ENCODE assay signal across 8 cellular contexts in the genomic region with DNA sequence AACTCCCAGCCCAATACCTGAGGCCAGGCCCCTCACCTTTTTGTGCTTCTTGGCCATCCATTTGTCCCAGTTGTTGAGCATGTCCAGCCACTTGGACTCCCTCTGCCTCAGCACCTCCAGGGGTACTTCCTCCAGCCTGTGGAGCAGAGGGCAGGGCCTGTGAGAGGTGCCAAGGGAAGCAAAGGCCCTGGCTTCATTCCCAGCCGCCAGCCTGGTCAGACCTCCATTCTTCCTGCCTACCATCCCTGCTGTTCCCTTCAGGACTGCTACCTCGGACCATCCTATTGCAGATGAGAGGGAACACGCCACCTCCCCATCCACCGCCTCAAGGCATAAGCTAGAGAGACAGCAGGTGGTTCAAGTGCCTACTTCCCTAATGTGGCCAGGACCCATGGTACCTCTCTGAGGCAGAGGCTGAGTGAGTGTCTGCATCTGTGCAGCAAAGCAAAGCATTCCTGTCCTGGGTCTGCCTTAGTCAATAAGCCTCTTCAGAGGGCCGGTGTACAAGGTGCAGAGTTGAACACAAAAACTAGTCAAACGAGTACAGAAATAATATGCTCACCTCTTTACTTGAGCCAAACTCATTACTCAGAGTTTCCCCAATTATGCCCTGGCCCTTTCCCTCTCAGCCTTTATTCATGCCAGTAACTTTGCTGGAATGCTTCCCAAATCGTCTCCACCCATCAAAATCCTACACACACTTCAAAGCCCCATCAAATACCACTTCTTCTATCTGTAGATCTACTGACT. TPM values are rescaled to one million over a fixed set of nuclear protein-coding genes. Genes with fewer than 3 reads are reported as not detected.
DNase-seq lines count a peak whose midpoint lies in the region; ATAC-seq and TF ChIP-seq lines count a peak whose summit lies in the region.

No MANE protein-coding gene starts in this region.

- H3K9me3 Mint-ChIP-seq in CD4-positive, alpha-beta memory T cell: no peaks in the 10 kb centered on the region
- H3K9me3 Mint-ChIP-seq in chondrocyte (ENCODE audit: low read depth): no peaks in the 10 kb centered on the region
- no peaks in the 10 kb centered on the region for H3K9me3 Mint-ChIP-seq in nephron progenitor cell

- intact Hi-C loops in CD4-positive, alpha-beta memory T cell (cut with micrococcal nuclease): loop anchor here (5.0 kb wide), 2 partner anchors 53 to 988 kb away; a partner anchor contains a TSS

- peaks cover 66 to 100% (median 84%) of the 10 kb centered on the region in 4 donors for H3K4me1 Mint-ChIP-seq in CD4-positive, alpha-beta memory T cell
- H3K4me1 Mint-ChIP-seq in chondrocyte (ENCODE audit: low read depth) (peaks cover 67% of the 10 kb centered on the region), nephron progenitor cell (peaks cover 36% of the 10 kb centered on the region)

- no peaks in the 10 kb centered on the region for H3K27me3 Mint-ChIP-seq in CD4-positive, alpha-beta memory T cell
- no peaks in the 10 kb centered on the region for H3K27me3 Mint-ChIP-seq in chondrocyte (ENCODE audit: low read depth)
- H3K27me3 Mint-ChIP-seq in nephron progenitor cell (ENCODE audit: low read depth, poor library complexity): peaks cover under 1% of the 10 kb centered on the region

- POLR2A ChIA-PET in CD4-positive, alpha-beta memory T cell (lab: Charles Lee; ENCODE audit: partially characterized antibody): interaction anchor here (0.8 to 20.6 kb wide), 9 partner anchors 13 to 120 kb away, joined by 3 to 562 read pairs (median 13); a partner anchor contains a TSS

- H3K27ac ChIP-seq in CD4-positive, alpha-beta memory T cell (ENCODE audit: low read depth, low read length): peak overlapping the region; percentile 64

- no peaks in the 10 kb centered on the region for H3K9me3 ChIP-seq in CD4-positive, alpha-beta memory T cell (ENCODE audit: control insufficient read depth in 1 of 2, low read length in 2 of 2)
- no peaks in the 10 kb centered on the region for H3K9me3 ChIP-seq in MG63

- DNase-seq in CD4-positive, alpha-beta memory T cell: peak in 1 of 5 donors; percentile 23
- peak; percentile 77 for DNase-seq in MG63
- DNase-seq in chondrocyte (ENCODE audit: low spot score): no peak
- no peak for DNase-seq in nephron progenitor cell
- no peak for DNase-seq in NCI-H2107 (lab: John Stamatoyannopoulos, UW)
- no peak for DNase-seq in NCI-H345 treated with DMSO at 0.1 percent for 48 hours (lab: John Stamatoyannopoulos, UW; ENCODE audit: unreplicated experiment)
- DNase-seq in stimulated activated CD4-positive, alpha-beta T cell treated with anti-CD3 and anti-CD28 coated beads, Interleukin-15, amount 100 ng/mL, for 24 hours: no peak

- peak overlapping the region in 7 of 8 donors; percentile 67 to 86 (median 80) for H3K4me3 Mint-ChIP-seq in CD4-positive, alpha-beta memory T cell
- H3K4me3 Mint-ChIP-seq in chondrocyte (ENCODE audit: unreplicated experiment): no peak overlapping the region
- no peak overlapping the region for H3K4me3 Mint-ChIP-seq in nephron progenitor cell

- peak overlapping the region; percentile 81 to 98 (median 95) for H3K27ac Mint-ChIP-seq in CD4-positive, alpha-beta memory T cell
- H3K27ac Mint-ChIP-seq in chondrocyte (ENCODE audit: unreplicated experiment): peak overlapping the region; percentile 70
- peak overlapping the region; percentile 70 for H3K27ac Mint-ChIP-seq in nephron progenitor cell

- H3K4me3 ChIP-seq in CD4-positive, alpha-beta memory T cell (ENCODE audit: low read length in 2 of 2): peak overlapping the region in 1 of 2 donors; percentile 60
- no peak overlapping the region for H3K4me3 ChIP-seq in MG63

- ATAC-seq in HG02852 (IDR thresholded peaks at IDR 0.05; ENCODE audit: unreplicated experiment): no peak

- CTCF ChIA-PET in CD4-positive, alpha-beta memory T cell (lab: Charles Lee; ENCODE audit: partially characterized antibody): interaction anchor here (0.7 to 19.0 kb wide), 6 partner anchors 14 to 119 kb away, joined by 3 to 218 read pairs (median 4); a partner anchor contains a TSS

- peaks cover 29 to 35% of the 10 kb centered on the region in 2 donors for H3K36me3 Mint-ChIP-seq in CD4-positive, alpha-beta memory T cell
- peaks cover 5% of the 10 kb centered on the region for H3K36me3 Mint-ChIP-seq in chondrocyte (ENCODE audit: low read depth)
- H3K36me3 Mint-ChIP-seq in nephron progenitor cell (ENCODE audit: low read depth): no peaks in the 10 kb centered on the region

- peaks cover 95% of the 10 kb centered on the region for H3K4me1 ChIP-seq in CD4-positive, alpha-beta memory T cell (ENCODE audit: insufficient read depth, low read length)

- TF ChIP-seq CTCF in chondrocyte (IDR thresholded peaks at IDR 0.05) (no peak), nephron progenitor cell (IDR thresholded peaks at IDR 0.05) (no peak)

- peaks cover 16% of the 10 kb centered on the region for H3K36me3 ChIP-seq in CD4-positive, alpha-beta memory T cell (ENCODE audit: insufficient read depth, low read length)
- H3K36me3 ChIP-seq in MG63: peaks cover 22% of the 10 kb centered on the region

- H3K27me3 ChIP-seq in CD4-positive, alpha-beta memory T cell (ENCODE audit: insufficient read depth, low read length): no peaks in the 10 kb centered on the region
- H3K27me3 ChIP-seq in MG63: no peaks in the 10 kb centered on the region

RNA-seq across cellular contexts. Expression of a gene that starts 15.4 kb away (rescaled TPM):
- total RNA-seq in CD4-positive, alpha-beta memory T cell: 10 to 100 TPM; 13.7 to 14.9 TPM
- 10 to 100 TPM; 11.3 to 17.5 TPM for polyA plus RNA-seq in CD4-positive, alpha-beta memory T cell
- total RNA-seq in MG63 (2014; rRNA removed; shearing (Covaris generic); ENCODE audit: low replicate concordance): 2.3 and 4.1 TPM in 2 replicates
- total RNA-seq in chondrocyte: 12.1 to 18.9 TPM (median 17.0 TPM) in 3 replicates

RNA-seq across cellular contexts. Expression of a gene that starts 22.1 kb away (rescaled TPM):
- total RNA-seq in CD4-positive, alpha-beta memory T cell: 10 to 100 TPM; 62.2 to 76.8 TPM
- polyA plus RNA-seq in CD4-positive, alpha-beta memory T cell: 10 to 100 TPM; 60.6 to 61.6 TPM
- 17.5 and 25.7 TPM in 2 replicates for total RNA-seq in MG63 (2014; rRNA removed; shearing (Covaris generic); ENCODE audit: low replicate concordance)
- total RNA-seq in chondrocyte: 24.3 to 28.0 TPM (median 26.9 TPM) in 3 replicates

RNA-seq across cellular contexts. Expression of a gene that starts 38.0 kb away (rescaled TPM):
- 1 to 10 TPM; 1.1 to 1.6 TPM for total RNA-seq in CD4-positive, alpha-beta memory T cell
- polyA plus RNA-seq in CD4-positive, alpha-beta memory T cell: 100 to 1,000 TPM in 1 of 2 donors, 10 to 100 TPM in 1; 23.7 to 103 TPM
- total RNA-seq in MG63 (2014; rRNA removed; shearing (Covaris generic); ENCODE audit: low replicate concordance): not detected in 2 replicates
- not detected in 3 replicates for total RNA-seq in chondrocyte

RNA-seq across cellular contexts. Expression of a gene that starts 52.0 kb away (rescaled TPM):
- 100 to 1,000 TPM; 279 to 301 TPM for total RNA-seq in CD4-positive, alpha-beta memory T cell
- polyA plus RNA-seq in CD4-positive, alpha-beta memory T cell: 100 to 1,000 TPM in 1 of 2 donors, 10 to 100 TPM in 1; 44.0 to 155 TPM
- total RNA-seq in MG63 (2014; rRNA removed; shearing (Covaris generic); ENCODE audit: low replicate concordance): 6.9 and 19.5 TPM in 2 replicates
- 110 to 127 TPM (median 115 TPM) in 3 replicates for total RNA-seq in chondrocyte

RNA-seq across cellular contexts. Expression of a gene that starts 52.1 kb away (rescaled TPM):
- total RNA-seq in CD4-positive, alpha-beta memory T cell: 1 to 10 TPM; 2.1 to 3.0 TPM
- 1 to 10 TPM in 1 of 2 donors, under 1 TPM in 1; 0.38 to 3.9 TPM for polyA plus RNA-seq in CD4-positive, alpha-beta memory T cell
- 1.0 and 2.6 TPM in 2 replicates for total RNA-seq in MG63 (2014; rRNA removed; shearing (Covaris generic); ENCODE audit: low replicate concordance)
- total RNA-seq in chondrocyte: 2.1 to 3.1 TPM (median 2.3 TPM) in 3 replicates

Comparison
In these comparisons a context has a peak if more than half of its experiments do, and no peak if none do; other contexts are left out.
1. H3K4me3 Mint-ChIP-seq: peak in CD4-positive, alpha-beta memory T cell (7 of 8); none in chondrocyte (single experiment) and nephron progenitor cell (single experiment).
2. Peak in every context shown above with its lines, with median percentiles within 50 percentile points of each other: H3K27ac Mint-ChIP-seq.